9 cellular contexts compared by ENCODE assay signal in genomic region chr20:50691585-50692552, GRCh38. TPM values are rescaled to one million over a fixed set of nuclear protein-coding genes. Genes with fewer than 3 reads are reported as not detected.
DNase-seq lines count a peak whose midpoint lies in the region; ATAC-seq and TF ChIP-seq lines count a peak whose summit lies in the region.
"Had no signal": no experiment of that assay in that cellular context is flagged by ENCODE, and none has a peak within 500 bp of the region (broad histone marks: within the 10 kb centered on the region; RNA-seq: fewer than 3 reads in every experiment).

No MANE protein-coding gene starts in this region.

- no peaks in the 10 kb centered on the region; the same call in 1 of the 2 replicates for H3K9me3 ChIP-seq in AG04450 (ENCODE audit: control insufficient read depth, insufficient read depth, low read length)

- TF ChIP-seq CTCF in AG04450 (IDR thresholded peaks at IDR 0.05; ENCODE audit: low read depth, low read length), result no peak
- no peak for TF ChIP-seq CTCF in fibroblast of pulmonary artery (IDR thresholded peaks at IDR 0.05; ENCODE audit: low read length, missing control alignments)

- H3K27me3 Mint-ChIP-seq in naive thymus-derived CD8-positive, alpha-beta T cell, result peaks cover 37 to 58% (median 46%) of the 10 kb centered on the region in 5 donors
- H3K27me3 Mint-ChIP-seq in activated CD8-positive, alpha-beta memory T cell treated with anti-CD3 and anti-CD28 coated beads, Interleukin-2, amount 10 ng/mL, durations not matched to agents 7 days and 5 days, result peaks cover 56% of the 10 kb centered on the region

- CTCF ChIA-PET in AG04450 (lab: Charles Lee), result no interaction called here
- CTCF ChIA-PET in activated CD8-positive, alpha-beta memory T cell treated with anti-CD3 and anti-CD28 coated beads, Interleukin-2, amount 10 ng/mL, durations not matched to agents 7 days and 5 days (lab: Charles Lee), result no interaction called here

- H3K4me3 Mint-ChIP-seq in naive thymus-derived CD8-positive, alpha-beta T cell, result peak overlapping the region in 8 of 10 donors; percentile 10 to 73 (median 35)
- H3K4me3 Mint-ChIP-seq in activated CD8-positive, alpha-beta memory T cell treated with anti-CD3 and anti-CD28 coated beads, Interleukin-2, amount 10 ng/mL, durations not matched to agents 7 days and 5 days, result no peak overlapping the region

- peak overlapping the region in 1 of 10 donors; percentile 27 for H3K27ac Mint-ChIP-seq in naive thymus-derived CD8-positive, alpha-beta T cell
- H3K27ac Mint-ChIP-seq in activated CD8-positive, alpha-beta memory T cell treated with anti-CD3 and anti-CD28 coated beads, Interleukin-2, amount 10 ng/mL, durations not matched to agents 7 days and 5 days, result no peak overlapping the region

- H3K27me3 ChIP-seq in AG04450 (ENCODE audit: control insufficient read depth, insufficient read depth, low read length), result no peaks in the 10 kb centered on the region

- no peaks in the 10 kb centered on the region for H3K36me3 Mint-ChIP-seq in naive thymus-derived CD8-positive, alpha-beta T cell
- no peaks in the 10 kb centered on the region for H3K36me3 Mint-ChIP-seq in activated CD8-positive, alpha-beta memory T cell treated with anti-CD3 and anti-CD28 coated beads, Interleukin-2, amount 10 ng/mL, durations not matched to agents 7 days and 5 days

- H3K9me3 Mint-ChIP-seq in naive thymus-derived CD8-positive, alpha-beta T cell, result no peaks in the 10 kb centered on the region
- no peaks in the 10 kb centered on the region for H3K9me3 Mint-ChIP-seq in activated CD8-positive, alpha-beta memory T cell treated with anti-CD3 and anti-CD28 coated beads, Interleukin-2, amount 10 ng/mL, durations not matched to agents 7 days and 5 days (ENCODE audit: low read depth)

- H3K27ac ChIP-seq in AG04450 (ENCODE audit: low read depth, low read length), result peak overlapping the region; percentile 34

- no peak for ATAC-seq in naive thymus-derived CD8-positive, alpha-beta T cell
- ATAC-seq in activated CD8-positive, alpha-beta memory T cell treated with anti-CD3 and anti-CD28 coated beads, Interleukin-2, amount 10 ng/mL, durations not matched to agents 7 days and 5 days, result no peak
- ATAC-seq in GM19395 (IDR thresholded peaks at IDR 0.05; ENCODE audit: unreplicated experiment) (no peak), HG02938 (IDR thresholded peaks at IDR 0.05; ENCODE audit: unreplicated experiment) (no peak)

- POLR2A ChIA-PET in AG04450 (lab: Yijun Ruan, JAX), result interaction anchor here (0.5 to 0.8 kb wide), 5 partner anchors 25 to 343 kb away, joined by 3 to 5 read pairs (median 5); no protein-coding TSS in a partner anchor
- POLR2A ChIA-PET in naive thymus-derived CD8-positive, alpha-beta T cell (lab: Charles Lee), result no interaction called here

- H3K4me3 ChIP-seq in AG04450 (ENCODE audit: low read depth, low read length) (peak overlapping the region; percentile 69), fibroblast of pulmonary artery (replicated peaks; ENCODE audit: low read depth, low read length) (peak overlapping the region; percentile 55)

- peaks cover 10 to 20% (median 13%) of the 10 kb centered on the region in 4 donors for H3K4me1 Mint-ChIP-seq in naive thymus-derived CD8-positive, alpha-beta T cell
- H3K4me1 Mint-ChIP-seq in activated CD8-positive, alpha-beta memory T cell treated with anti-CD3 and anti-CD28 coated beads, Interleukin-2, amount 10 ng/mL, durations not matched to agents 7 days and 5 days, result peaks cover 4% of the 10 kb centered on the region

- DNase-seq in AG04450 (ENCODE audit: low read depth, low spot score) (peak; percentile 30), RPMI7951 (ENCODE audit: low read depth) (peak; percentile 87), fibroblast of pulmonary artery (ENCODE audit: low read depth) (peak; percentile 61), NCI-H345 (lab: John Stamatoyannopoulos, UW) (no peak)
- no peak for DNase-seq in naive thymus-derived CD8-positive, alpha-beta T cell
- no peak for DNase-seq in activated CD8-positive, alpha-beta memory T cell treated with anti-CD3 and anti-CD28 coated beads, Interleukin-2, amount 10 ng/mL, durations not matched to agents 7 days and 5 days
- DNase-seq: DMS79 treated with DMSO at 0.1 percent for 48 hours had no signal

RNA-seq across cellular contexts. Expression of gene RIPOR3, which starts 0.5 kb away (rescaled TPM):
- 11.5 and 15.2 TPM in 2 replicates for polyA plus RNA-seq in AG04450 (2011; rRNA removed)
- 10.5 and 15.1 TPM in 2 replicates for polyA minus RNA-seq in AG04450 (2011; rRNA and poly(A)+ RNA removed)
- 10.0 and 10.8 TPM in 2 replicates for total RNA-seq in RPMI7951 (2014; rRNA removed; shearing (Covaris generic))
- not detected for total RNA-seq in naive thymus-derived CD8-positive, alpha-beta T cell
- 1 to 10 TPM in 1 of 3 donors, under 1 TPM in 2; 0.53 to 2.4 (median 0.98) TPM for polyA plus RNA-seq in naive thymus-derived CD8-positive, alpha-beta T cell
- total RNA-seq in activated CD8-positive, alpha-beta memory T cell treated with anti-CD3 and anti-CD28 coated beads, Interleukin-2, amount 10 ng/mL, durations not matched to agents 7 days and 5 days, result not detected

RNA-seq across cellular contexts. Expression of gene PARD6B, which starts 39.5 kb away (rescaled TPM):
- polyA plus RNA-seq in AG04450 (2011; rRNA removed), result 0.61 and 0.71 TPM in 2 replicates
- 1.7 TPM in 2 replicates for polyA minus RNA-seq in AG04450 (2011; rRNA and poly(A)+ RNA removed)
- total RNA-seq in RPMI7951 (2014; rRNA removed; shearing (Covaris generic)), result 5.5 and 6.2 TPM in 2 replicates
- 10 to 100 TPM in 1 of 2 experiments, 1 to 10 TPM in 1; 9.4 to 12.0 TPM for total RNA-seq in naive thymus-derived CD8-positive, alpha-beta T cell
- 1 to 10 TPM in 2 of 3 donors, under 1 TPM in 1; 0.49 to 2.0 (median 1.4) TPM for polyA plus RNA-seq in naive thymus-derived CD8-positive, alpha-beta T cell
- total RNA-seq in activated CD8-positive, alpha-beta memory T cell treated with anti-CD3 and anti-CD28 coated beads, Interleukin-2, amount 10 ng/mL, durations not matched to agents 7 days and 5 days, result 1 to 10 TPM; 4.2 to 4.6 TPM

Comparison
In these comparisons a context has a peak if more than half of its experiments do, and no peak if none do; other contexts are left out.
1. DNase-seq: peak in AG04450 (single experiment), RPMI7951 (single experiment) and fibroblast of pulmonary artery (single experiment); none in naive thymus-derived CD8-positive, alpha-beta T cell (0 of 10), NCI-H345 (single experiment) and activated CD8-positive, alpha-beta memory T cell treated with anti-CD3 and anti-CD28 coated beads, Interleukin-2, amount 10 ng/mL, durations not matched to agents 7 days and 5 days (single experiment).
2. RNA of gene RIPOR3, which starts 0.5 kb away (total RNA-seq): 10.0 to 10.8 TPM in RPMI7951; not detected in naive thymus-derived CD8-positive, alpha-beta T cell and not detected in activated CD8-positive, alpha-beta memory T cell treated with anti-CD3 and anti-CD28 coated beads, Interleukin-2, amount 10 ng/mL, durations not matched to agents 7 days and 5 days; every median in the first group is over 10 times any median in the second.